ENCODE assay signal across 20 cellular contexts in genomic region chr10:14530465-14530864, GRCh38.
DNase-seq lines count a peak whose midpoint lies in the region; ATAC-seq lines count a peak whose summit lies in the region.
"Had no signal": no experiment of that assay in that cellular context is flagged by ENCODE, and none has a peak within 500 bp of the region (broad histone marks: within the 10 kb centered on the region; RNA-seq: fewer than 3 reads in every experiment).

No MANE protein-coding gene starts in this region.

- peaks cover 92% of the 10 kb centered on the region for H3K4me1 Mint-ChIP-seq in stimulated activated naive CD8-positive, alpha-beta T cell treated with anti-CD3 and anti-CD28 coated beads, Interleukin-15, Interleukin-2, amounts not matched to agents 100 ng/mL and 50 ng/mL, for 24 hours (ENCODE audit: low read depth)
- H3K4me1 Mint-ChIP-seq in activated T-helper 1 cell treated with anti-CD3 and anti-CD28 coated beads, Interleukin-12 subunit alpha, Interleukin-12 subunit beta, Interleukin-2, Interleukin-4 antibody, amounts not matched to agents 30 ng/mL and 10 ng/mL and 1 ng/mL, durations not matched to agents 14 hours and 24 hours and 36 hours (ENCODE audit: low read depth): peaks cover 94% of the 10 kb centered on the region
- peaks cover 82 to 95% of the 10 kb centered on the region in 2 donors for H3K4me1 Mint-ChIP-seq in immature natural killer cell
- H3K4me1 Mint-ChIP-seq in stimulated activated naive CD8-positive, alpha-beta T cell treated with anti-CD3 and anti-CD28 coated beads, Interleukin-15, amount 100 ng/mL, for 72 hours: peaks cover 95% of the 10 kb centered on the region

- H3K36me3 Mint-ChIP-seq in stimulated activated naive CD8-positive, alpha-beta T cell treated with anti-CD3 and anti-CD28 coated beads, Interleukin-15, Interleukin-2, amounts not matched to agents 100 ng/mL and 50 ng/mL, for 24 hours (ENCODE audit: low read depth): peaks cover 81% of the 10 kb centered on the region
- H3K36me3 Mint-ChIP-seq in activated T-helper 1 cell treated with anti-CD3 and anti-CD28 coated beads, Interleukin-12 subunit alpha, Interleukin-12 subunit beta, Interleukin-2, Interleukin-4 antibody, amounts not matched to agents 30 ng/mL and 10 ng/mL and 1 ng/mL, durations not matched to agents 14 hours and 24 hours and 36 hours (ENCODE audit: low read depth): peaks cover 59% of the 10 kb centered on the region
- H3K36me3 Mint-ChIP-seq in immature natural killer cell: peaks cover 10 to 55% (median 11%) of the 10 kb centered on the region in 3 donors

- intact Hi-C loops in activated T-helper 1 cell treated with anti-CD3 and anti-CD28 coated beads, Interleukin-12 subunit alpha, Interleukin-12 subunit beta, Interleukin-2, Interleukin-4 antibody, amounts not matched to agents 30 ng/mL and 10 ng/mL and 1 ng/mL, durations not matched to agents 14 hours and 24 hours and 36 hours (cut with micrococcal nuclease): no loop called here

- no peaks in the 10 kb centered on the region for H3K27me3 Mint-ChIP-seq in stimulated activated naive CD8-positive, alpha-beta T cell treated with anti-CD3 and anti-CD28 coated beads, Interleukin-15, Interleukin-2, amounts not matched to agents 100 ng/mL and 50 ng/mL, for 24 hours
- no peaks in the 10 kb centered on the region for H3K27me3 Mint-ChIP-seq in activated T-helper 1 cell treated with anti-CD3 and anti-CD28 coated beads, Interleukin-12 subunit alpha, Interleukin-12 subunit beta, Interleukin-2, Interleukin-4 antibody, amounts not matched to agents 30 ng/mL and 10 ng/mL and 1 ng/mL, durations not matched to agents 14 hours and 24 hours and 36 hours (ENCODE audit: insufficient read depth)
- peaks cover 0 to 2% (median 1%) of the 10 kb centered on the region in 3 donors for H3K27me3 Mint-ChIP-seq in immature natural killer cell (ENCODE audit: low read depth in 3 of 3)
- no peaks in the 10 kb centered on the region for H3K27me3 Mint-ChIP-seq in stimulated activated naive CD8-positive, alpha-beta T cell treated with anti-CD3 and anti-CD28 coated beads, Interleukin-15, amount 100 ng/mL, for 72 hours

- H3K4me3 Mint-ChIP-seq in stimulated activated naive CD8-positive, alpha-beta T cell treated with anti-CD3 and anti-CD28 coated beads, Interleukin-15, Interleukin-2, amounts not matched to agents 100 ng/mL and 50 ng/mL, for 24 hours: no peak overlapping the region
- H3K4me3 Mint-ChIP-seq in activated T-helper 1 cell treated with anti-CD3 and anti-CD28 coated beads, Interleukin-12 subunit alpha, Interleukin-12 subunit beta, Interleukin-2, Interleukin-4 antibody, amounts not matched to agents 30 ng/mL and 10 ng/mL and 1 ng/mL, durations not matched to agents 14 hours and 24 hours and 36 hours: no peak overlapping the region
- no peak overlapping the region for H3K4me3 Mint-ChIP-seq in immature natural killer cell
- no peak overlapping the region for H3K4me3 Mint-ChIP-seq in stimulated activated naive CD8-positive, alpha-beta T cell treated with anti-CD3 and anti-CD28 coated beads, Interleukin-15, amount 100 ng/mL, for 72 hours
- H3K4me3 Mint-ChIP-seq: activated T-cell treated with anti-CD3 and anti-CD28 coated beads, Interleukin-2, amount 50 U/mL, for 4 hours had no signal

- H3K9me3 Mint-ChIP-seq in stimulated activated naive CD8-positive, alpha-beta T cell treated with anti-CD3 and anti-CD28 coated beads, Interleukin-15, Interleukin-2, amounts not matched to agents 100 ng/mL and 50 ng/mL, for 24 hours: no peaks in the 10 kb centered on the region
- no peaks in the 10 kb centered on the region for H3K9me3 Mint-ChIP-seq in activated T-helper 1 cell treated with anti-CD3 and anti-CD28 coated beads, Interleukin-12 subunit alpha, Interleukin-12 subunit beta, Interleukin-2, Interleukin-4 antibody, amounts not matched to agents 30 ng/mL and 10 ng/mL and 1 ng/mL, durations not matched to agents 14 hours and 24 hours and 36 hours
- peaks cover 0 to 2% (median 0%) of the 10 kb centered on the region in 6 donors for H3K9me3 Mint-ChIP-seq in immature natural killer cell
- H3K9me3 Mint-ChIP-seq in stimulated activated naive CD8-positive, alpha-beta T cell treated with anti-CD3 and anti-CD28 coated beads, Interleukin-15, amount 100 ng/mL, for 72 hours: no peaks in the 10 kb centered on the region
- H3K9me3 Mint-ChIP-seq: activated T-cell treated with anti-CD3 and anti-CD28 coated beads, Interleukin-2, amount 50 U/mL, for 4 hours had no signal

- no peak for DNase-seq in stimulated activated naive CD8-positive, alpha-beta T cell treated with anti-CD3 and anti-CD28 coated beads, Interleukin-15, Interleukin-2, amounts not matched to agents 100 U/mL and 50 U/mL, for 24 hours
- no peak for DNase-seq in activated T-helper 1 cell treated with anti-CD3 and anti-CD28 coated beads, Interleukin-12 subunit alpha, Interleukin-12 subunit beta, Interleukin-2, Interleukin-4 antibody, amounts not matched to agents 30 ng/mL and 10 ng/mL and 1 ng/mL, durations not matched to agents 14 hours and 24 hours and 36 hours (ENCODE audit: low spot score)
- no peak for DNase-seq in immature natural killer cell
- DNase-seq in stimulated activated naive CD8-positive, alpha-beta T cell treated with anti-CD3 and anti-CD28 coated beads, Interleukin-15, amount 100 ng/mL, for 72 hours: no peak
- no peak for DNase-seq in activated naive CD4-positive, alpha-beta T cell treated with anti-CD3 and anti-CD28 coated beads, Interleukin-2, amount 50 U/mL, for 16 hours
- DNase-seq: activated CD4-positive, alpha-beta T cell treated with anti-CD3 and anti-CD28 coated beads, Interleukin-2, amount 50 U/mL, for 48 hours; activated T-cell treated with anti-CD3 and anti-CD28 coated beads, Interleukin-2, amount 50 U/mL, for 4 hours; amygdala; GOT3; left colon; NCI-H1417; NCI-H2171; NCI-H526 treated with DMSO at 0.1 percent for 48 hours; small intestine; stimulated activated CD4-positive, alpha-beta T cell treated with anti-CD3 and anti-CD28 coated beads, Interleukin-4, amount 100 ng/mL, for 24 hours; substantia nigra had no signal

- H3K27ac Mint-ChIP-seq in stimulated activated naive CD8-positive, alpha-beta T cell treated with anti-CD3 and anti-CD28 coated beads, Interleukin-15, Interleukin-2, amounts not matched to agents 100 ng/mL and 50 ng/mL, for 24 hours: peak overlapping the region; percentile 51
- peak overlapping the region; percentile 86 for H3K27ac Mint-ChIP-seq in activated T-helper 1 cell treated with anti-CD3 and anti-CD28 coated beads, Interleukin-12 subunit alpha, Interleukin-12 subunit beta, Interleukin-2, Interleukin-4 antibody, amounts not matched to agents 30 ng/mL and 10 ng/mL and 1 ng/mL, durations not matched to agents 14 hours and 24 hours and 36 hours
- peak overlapping the region in 5 of 6 donors; percentile 57 to 75 (median 63) for H3K27ac Mint-ChIP-seq in immature natural killer cell
- peak overlapping the region in 1 of 2 donors; percentile 7 for H3K27ac Mint-ChIP-seq in stimulated activated naive CD8-positive, alpha-beta T cell treated with anti-CD3 and anti-CD28 coated beads, Interleukin-15, amount 100 ng/mL, for 72 hours

- no peak for ATAC-seq in stimulated activated naive CD8-positive, alpha-beta T cell treated with anti-CD3 and anti-CD28 coated beads, Interleukin-15, Interleukin-2, amounts not matched to agents 100 U/mL and 50 U/mL, for 24 hours
- ATAC-seq in stimulated activated naive CD8-positive, alpha-beta T cell treated with anti-CD3 and anti-CD28 coated beads, Interleukin-15, amount 100 ng/mL, for 72 hours: peak; percentile 13
- ATAC-seq in HG03565 (IDR thresholded peaks at IDR 0.05; ENCODE audit: unreplicated experiment): no peak
- no peak for ATAC-seq in HG03439 (IDR thresholded peaks at IDR 0.05; ENCODE audit: unreplicated experiment)
- ATAC-seq: activated T-cell treated with anti-CD3 and anti-CD28 coated beads, Interleukin-2, amount 50 U/mL, for 4 hours; gastroesophageal sphincter; left colon had no signal
